In the genomic region with DNA sequence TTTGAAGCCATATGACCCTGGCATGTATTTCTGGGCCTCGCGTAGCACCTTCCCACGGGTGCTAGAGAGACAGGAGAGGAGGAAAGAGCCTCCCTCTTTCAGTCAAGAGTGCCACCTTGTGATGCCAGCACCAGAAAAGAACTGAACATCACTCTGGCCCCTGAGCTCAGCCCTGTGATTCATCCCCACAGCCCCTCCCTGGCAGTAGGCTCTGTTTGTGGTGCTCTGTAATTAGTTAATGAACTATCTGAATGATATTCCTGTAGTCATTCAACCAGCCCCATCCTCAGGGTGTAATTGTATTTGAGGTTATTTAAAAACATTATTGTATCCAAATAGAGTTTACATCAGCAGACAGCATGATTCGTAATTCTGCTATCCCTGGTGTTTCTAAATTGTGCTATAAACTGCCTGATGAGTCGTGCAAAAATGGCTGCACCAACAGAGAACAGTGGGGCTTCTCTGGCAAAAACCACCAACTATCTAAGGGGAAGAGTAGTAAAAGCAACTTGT, we compare ENCODE assay signal across 15 cellular contexts. TPM values are rescaled to one million over a fixed set of nuclear protein-coding genes. Genes with fewer than 3 reads are reported as not detected.
DNase-seq lines count a peak whose midpoint lies in the region; ATAC-seq and TF ChIP-seq lines count a peak whose summit lies in the region.
"Had no signal": no experiment of that assay in that cellular context is flagged by ENCODE, and none has a peak within 500 bp of the region (broad histone marks: within the 10 kb centered on the region; RNA-seq: fewer than 3 reads in every experiment).

No MANE protein-coding gene starts in this region.

- no peak overlapping the region for H3K9ac ChIP-seq in BLaER1
- H3K9ac ChIP-seq: KMS-11 had no signal

- H3K36me3 ChIP-seq in BLaER1, result no peaks in the 10 kb centered on the region
- H3K36me3 ChIP-seq in brain microvascular endothelial cell (replicated peaks), result no peaks in the 10 kb centered on the region
- no peaks in the 10 kb centered on the region for H3K36me3 ChIP-seq in mesodermal cell (ENCODE audit: control insufficient read depth, insufficient read depth, low read length)
- H3K36me3 ChIP-seq in gastroesophageal sphincter, result no peaks in the 10 kb centered on the region
- H3K36me3 ChIP-seq: stomach had no signal

- peaks cover 0 to 3% (median 0%) of the 10 kb centered on the region in 5 donors for H3K27me3 Mint-ChIP-seq in naive thymus-derived CD8-positive, alpha-beta T cell
- H3K27me3 Mint-ChIP-seq: progenitor cell of endocrine pancreas had no signal

- TF ChIP-seq POLR2A in gastroesophageal sphincter (IDR thresholded peaks at IDR 0.05), result no peak

- H3K27ac ChIP-seq in BLaER1 (no peak overlapping the region), brain microvascular endothelial cell (no peak overlapping the region), mesodermal cell (ENCODE audit: low read depth, low read length, severe bottlenecking) (peak overlapping the region; percentile 89), gastroesophageal sphincter (no peak overlapping the region)
- H3K27ac ChIP-seq: KMS-11, stomach had no signal

- H3K4me3 Mint-ChIP-seq in naive thymus-derived CD8-positive, alpha-beta T cell, result no peak overlapping the region
- H3K4me3 Mint-ChIP-seq: memory B cell had no signal

- H3K4me1 Mint-ChIP-seq in naive thymus-derived CD8-positive, alpha-beta T cell, result peaks cover 0 to 3% (median 1%) of the 10 kb centered on the region in 4 donors

- H3K9me3 ChIP-seq in BLaER1 (no peaks in the 10 kb centered on the region), mesodermal cell (ENCODE audit: control insufficient read depth, low read length) (no peaks in the 10 kb centered on the region), gastroesophageal sphincter (no peaks in the 10 kb centered on the region)
- H3K9me3 ChIP-seq: stomach had no signal

- peaks cover 7% of the 10 kb centered on the region for H3K4me1 ChIP-seq in BLaER1
- H3K4me1 ChIP-seq in mesodermal cell (ENCODE audit: control insufficient read depth, insufficient read depth, low read length, poor library complexity, severe bottlenecking), result peaks cover 22% of the 10 kb centered on the region
- H3K4me1 ChIP-seq in gastroesophageal sphincter, result peaks cover 0 to 21% (median 0%) of the 10 kb centered on the region in 3 donors

- ATAC-seq in gastroesophageal sphincter (no peak), GM21825 (IDR thresholded peaks at IDR 0.05; ENCODE audit: unreplicated experiment) (no peak), HG03025 (IDR thresholded peaks at IDR 0.05; ENCODE audit: low FRiP score, unreplicated experiment) (no peak)
- no peak for ATAC-seq in naive thymus-derived CD8-positive, alpha-beta T cell
- ATAC-seq: GM12878 had no signal

- H3K4me3 ChIP-seq in BLaER1 (no peak overlapping the region), brain microvascular endothelial cell (ENCODE audit: low read depth, low read length) (no peak overlapping the region), mesodermal cell (ENCODE audit: extremely low read depth, insufficient read depth, low read length, poor library complexity, severe bottlenecking) (no peak overlapping the region), gastroesophageal sphincter (no peak overlapping the region)
- H3K4me3 ChIP-seq: GM12878, stomach had no signal

- POLR2A ChIA-PET in naive thymus-derived CD8-positive, alpha-beta T cell (lab: Charles Lee), result no interaction called here

- no peaks in the 10 kb centered on the region for H3K27me3 ChIP-seq in BLaER1
- no peaks in the 10 kb centered on the region for H3K27me3 ChIP-seq in brain microvascular endothelial cell (replicated peaks)
- no peaks in the 10 kb centered on the region for H3K27me3 ChIP-seq in gastroesophageal sphincter
- H3K27me3 ChIP-seq: stomach had no signal

- no peak overlapping the region for H3K27ac Mint-ChIP-seq in naive thymus-derived CD8-positive, alpha-beta T cell
- H3K27ac Mint-ChIP-seq: memory B cell, progenitor cell of endocrine pancreas had no signal

- no peaks in the 10 kb centered on the region for H4K20me1 ChIP-seq in BLaER1

- H3K4me2 ChIP-seq in BLaER1, result 0 out of 2 replicates have a peak overlapping the region, but pooled peaks have one; percentile 4
- H3K4me2 ChIP-seq: KMS-11 had no signal

- 82 to 87% methylated on average over 4 to 5 of the region's 5 CpGs for WGBS in mesodermal cell (ENCODE audit: insufficient coverage in 2 of 2), 2 experiments
- WGBS in gastroesophageal sphincter (ENCODE audit: low coverage in 1 of 2), 2 donors, result 67 to 76% methylated on average over 4 to 5 of the region's 5 CpGs

- no peak for TF ChIP-seq CTCF in brain microvascular endothelial cell (IDR thresholded peaks at IDR 0.05; ENCODE audit: low read depth, low read length, missing control alignments)
- TF ChIP-seq CTCF in gastroesophageal sphincter (IDR thresholded peaks at IDR 0.05), result no peak

- peak; percentile 38 for DNase-seq in HS-5 (ENCODE audit: low read depth)
- peak; percentile 4 for DNase-seq in brain microvascular endothelial cell
- DNase-seq in naive thymus-derived CD8-positive, alpha-beta T cell, result no peak
- DNase-seq: HCEC 1CT; stimulated activated CD4-positive, alpha-beta T cell treated with anti-CD3 and anti-CD28 coated beads, Interleukin-4, amount 100 ng/mL, for 1 hour; stomach had no signal

- no peaks in the 10 kb centered on the region for H3K9me3 Mint-ChIP-seq in naive thymus-derived CD8-positive, alpha-beta T cell

- in situ Hi-C loops in brain microvascular endothelial cell (cut with HindIII; ENCODE audit: low pct_ligation_motif_present, low sequenced_read_pairs), result no loop called here

- TF ChIP-seq EP300 in gastroesophageal sphincter (IDR thresholded peaks at IDR 0.05), result no peak

- no peaks in the 10 kb centered on the region for H3K36me3 Mint-ChIP-seq in naive thymus-derived CD8-positive, alpha-beta T cell

RNA-seq across cellular contexts. Expression of a gene that starts 23.5 kb away (rescaled TPM):
- polyA plus RNA-seq in mesodermal cell (2013, experiment 1 of 2), result 135 TPM
- 150 TPM for polyA plus RNA-seq in mesodermal cell (2013, experiment 2 of 2)
- total RNA-seq in gastroesophageal sphincter, result 100 to 1,000 TPM in 1 of 4 donors, 10 to 100 TPM in 3; 53.6 to 117 (median 57.9) TPM
- 100 to 1,000 TPM; 215 to 224 TPM for total RNA-seq in naive thymus-derived CD8-positive, alpha-beta T cell
- 10 to 100 TPM in 1 of 3 donors, 1 to 10 TPM in 2; 9.3 to 12.9 (median 9.4) TPM for polyA plus RNA-seq in naive thymus-derived CD8-positive, alpha-beta T cell

RNA-seq across cellular contexts. Expression of a gene that starts 30.9 kb away (rescaled TPM):
- polyA plus RNA-seq in mesodermal cell (2013, experiment 1 of 2), result 63.7 TPM
- polyA plus RNA-seq in mesodermal cell (2013, experiment 2 of 2), result 62.5 TPM
- total RNA-seq in gastroesophageal sphincter, result 10 to 100 TPM; 31.2 to 80.4 (median 61.4) TPM
- total RNA-seq in naive thymus-derived CD8-positive, alpha-beta T cell, result 10 to 100 TPM; 14.4 to 17.8 TPM
- polyA plus RNA-seq in naive thymus-derived CD8-positive, alpha-beta T cell, result 10 to 100 TPM in 2 of 3 donors, 1 to 10 TPM in 1; 5.1 to 26.5 (median 12.5) TPM

Comparison
In these comparisons a context has a peak if more than half of its experiments do, and no peak if none do; other contexts are left out.
1. DNase-seq: peak in HS-5 (single experiment) and brain microvascular endothelial cell (single experiment); none in naive thymus-derived CD8-positive, alpha-beta T cell (0 of 10).